In the genomic region with DNA sequence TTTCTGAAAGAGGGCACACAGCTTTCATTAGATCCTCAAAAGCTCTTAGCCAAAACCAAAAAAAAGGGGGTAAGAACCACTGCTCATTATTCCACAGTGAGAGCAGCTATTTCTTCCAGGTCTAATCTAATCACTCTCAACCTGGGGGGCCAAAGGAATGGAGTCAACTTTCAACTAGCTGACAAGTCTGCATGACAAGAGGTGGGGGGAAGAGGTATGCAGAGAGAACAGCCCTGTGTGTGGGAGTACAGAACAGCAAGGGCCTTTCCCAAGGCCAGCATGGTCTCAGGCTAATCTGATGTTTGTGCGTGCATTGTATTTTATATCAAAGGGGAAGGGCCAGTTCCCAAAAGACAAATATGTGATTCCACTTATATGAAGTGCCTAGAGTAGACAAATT, we compare ENCODE assay signal across 21 cellular contexts.
"Had no signal": no experiment of that assay in that cellular context is flagged by ENCODE, and none has a peak within 500 bp of the region (broad histone marks: within the 10 kb centered on the region; RNA-seq: fewer than 3 reads in every experiment).

No MANE protein-coding gene starts in this region.

- H3K9me3 Mint-ChIP-seq: activated T-helper 1 cell treated with anti-CD3 and anti-CD28 coated beads, Interleukin-12 subunit alpha, Interleukin-12 subunit beta, Interleukin-2, Interleukin-4 antibody, amounts not matched to agents 30 ng/mL and 10 ng/mL and 1 ng/mL, durations not matched to agents 14 hours and 24 hours and 36 hours had no signal

- H3K4me3 ChIP-seq: esophagus squamous epithelium, left lung, mucosa of descending colon, transverse colon, vagina had no signal

- H3K27ac ChIP-seq: esophagus squamous epithelium, left lung, transverse colon, vagina had no signal

- H3K9me3 ChIP-seq: esophagus squamous epithelium, left lung, mucosa of descending colon, transverse colon, vagina had no signal

- H3K36me3 Mint-ChIP-seq: naive thymus-derived CD4-positive, alpha-beta T cell had no signal

- H3K27ac Mint-ChIP-seq: activated T-helper 1 cell treated with anti-CD3 and anti-CD28 coated beads, Interleukin-12 subunit alpha, Interleukin-12 subunit beta, Interleukin-2, Interleukin-4 antibody, amounts not matched to agents 30 ng/mL and 10 ng/mL and 1 ng/mL, durations not matched to agents 14 hours and 24 hours and 36 hours; naive thymus-derived CD4-positive, alpha-beta T cell had no signal

- H3K27me3 ChIP-seq: esophagus squamous epithelium, left lung, transverse colon, vagina had no signal

- H3K4me1 Mint-ChIP-seq: naive thymus-derived CD4-positive, alpha-beta T cell had no signal

- H3K4me3 Mint-ChIP-seq: activated T-helper 1 cell treated with anti-CD3 and anti-CD28 coated beads, Interleukin-12 subunit alpha, Interleukin-12 subunit beta, Interleukin-2, Interleukin-4 antibody, amounts not matched to agents 30 ng/mL and 10 ng/mL and 1 ng/mL, durations not matched to agents 14 hours and 24 hours and 36 hours; naive thymus-derived CD4-positive, alpha-beta T cell had no signal

- H3K4me1 ChIP-seq: esophagus squamous epithelium, left lung, transverse colon, vagina had no signal

- DNase-seq: activated CD4-positive, alpha-beta T cell treated with anti-CD3 and anti-CD28 coated beads, Interleukin-2, amount 50 U/mL, for 1 hour; activated CD4-positive, CD25-positive, alpha-beta regulatory T cell; activated CD8-positive, alpha-beta memory T cell treated with anti-CD3 and anti-CD28 coated beads for 24 hours; activated naive CD4-positive, alpha-beta T cell; anterior cingulate cortex; cortex of kidney; effector CD4-positive, alpha-beta T cell; esophagus squamous epithelium; islet precursor cell; left lung; mammary epithelial cell; mucosa of descending colon; naive thymus-derived CD4-positive, alpha-beta T cell; nucleus accumbens; posterior cingulate gyrus; retina; stimulated activated CD4-positive, alpha-beta T cell treated with anti-CD3 and anti-CD28 coated beads, Interleukin-2, amount 100 ng/mL, for 48 hours; stimulated activated naive CD4-positive, alpha-beta T cell; transverse colon had no signal

- H3K36me3 ChIP-seq: esophagus squamous epithelium, left lung, transverse colon, vagina had no signal
